8 cellular contexts compared by ENCODE assay signal in the genomic region with DNA sequence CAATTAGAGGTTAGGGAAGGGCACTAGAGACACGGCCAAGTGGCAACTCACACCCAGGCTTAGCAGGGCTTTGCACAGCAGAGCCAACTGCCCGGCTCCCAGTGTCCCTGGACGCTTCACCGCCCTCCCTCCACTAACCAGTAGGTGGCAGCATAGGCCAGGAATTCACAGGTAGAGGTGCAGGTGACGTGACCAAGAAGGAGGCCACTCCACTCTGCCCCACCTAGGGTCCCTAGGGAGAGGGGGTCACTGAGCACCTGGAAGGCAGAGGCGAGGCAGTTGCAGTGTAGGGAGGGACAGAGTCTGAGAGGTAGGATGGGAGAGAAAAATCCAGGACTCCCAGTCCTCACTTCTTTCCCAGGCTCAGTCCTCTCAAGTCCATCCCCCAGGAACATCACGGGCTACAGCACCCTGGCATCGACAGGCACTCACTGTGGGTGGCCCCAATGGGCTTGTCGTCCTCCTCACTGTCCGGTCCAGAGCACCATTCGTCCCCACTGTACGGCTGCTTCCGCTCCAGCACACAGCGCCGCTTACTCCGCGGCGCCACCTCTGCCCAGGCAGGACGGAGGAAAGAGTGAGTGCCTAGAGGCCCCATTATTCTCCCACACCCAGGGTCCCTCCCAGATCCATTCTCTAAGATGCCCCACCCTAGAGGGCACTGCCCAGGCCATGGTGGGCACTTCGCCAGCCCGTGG. TPM values are rescaled to one million over a fixed set of nuclear protein-coding genes. Genes with fewer than 3 reads are reported as not detected.
A peak's percentile ranks its signal among the peaks of the same experiment; 100 is the strongest.
DNase-seq lines count a peak whose midpoint lies in the region; ATAC-seq lines count a peak whose summit lies in the region.

No MANE protein-coding gene starts in this region.

- no peak overlapping the region for H3K4me3 ChIP-seq in duodenal mucosa (ENCODE audit: low read depth in 1 of 2, low read length in 2 of 2)

- no peaks in the 10 kb centered on the region for H3K9me3 ChIP-seq in duodenal mucosa (ENCODE audit: control insufficient read depth in 1 of 2, low read length in 2 of 2)

- peak overlapping the region; percentile 32 to 40 for H3K9ac ChIP-seq in duodenal mucosa (ENCODE audit: low read depth in 1 of 2, low read length in 2 of 2)

- H3K27ac ChIP-seq in duodenal mucosa (ENCODE audit: low read depth, low read length), result no peak overlapping the region

- peak; percentile 63 for DNase-seq in GDM1 (lab: John Stamatoyannopoulos, UW)
- DNase-seq in NCI-H446 (lab: John Stamatoyannopoulos, UW), result peak; percentile 69 to 72
- DNase-seq in activated CD4-positive, alpha-beta T cell treated with anti-CD3 and anti-CD28 coated beads, Interleukin-2, amount 50 U/mL, for 24 hours (ENCODE audit: low read depth in 1 of 2, low spot score in 1 of 2), result peak; percentile 86 to 87
- peak; percentile 78 to 86 for DNase-seq in lung microvascular endothelial cell (ENCODE audit: low read depth in 2 of 2)
- peak; percentile 77 for DNase-seq in stimulated activated CD8-positive, alpha-beta memory T cell treated with anti-CD3 and anti-CD28 coated beads, Interleukin-15, amount 100 ng/mL, for 1 hour (ENCODE audit: low read depth)

- ATAC-seq in HG02981 (IDR thresholded peaks at IDR 0.05; ENCODE audit: unreplicated experiment) (peak; percentile 52), HG03280 (IDR thresholded peaks at IDR 0.05; ENCODE audit: unreplicated experiment) (no peak)

- H3K36me3 ChIP-seq in duodenal mucosa (ENCODE audit: control insufficient read depth in 1 of 2, insufficient read depth in 2 of 2, low read length in 2 of 2), result peaks cover 0 to 49% of the 10 kb centered on the region in 2 donors

- H3K27me3 ChIP-seq in duodenal mucosa (ENCODE audit: control insufficient read depth in 1 of 2, insufficient read depth in 2 of 2, low read length in 2 of 2), result no peaks in the 10 kb centered on the region

- H3K4me1 ChIP-seq in duodenal mucosa (ENCODE audit: control insufficient read depth in 1 of 2, insufficient read depth in 2 of 2, low read length in 2 of 2), result peaks cover 34 to 41% of the 10 kb centered on the region in 2 donors

RNA-seq across cellular contexts. Expression of gene BCL9L, which starts 18.5 kb away (rescaled TPM):
- 4.6 and 5.9 TPM in 2 replicates for total RNA-seq in lung microvascular endothelial cell

RNA-seq across cellular contexts. Expression of gene CXCR5, which starts 23.5 kb away (rescaled TPM):
- not detected in 2 replicates for total RNA-seq in lung microvascular endothelial cell

RNA-seq across cellular contexts. Expression of gene UPK2, which starts 48.9 kb away (rescaled TPM):
- not detected in 2 replicates for total RNA-seq in lung microvascular endothelial cell
